In the genomic region with DNA sequence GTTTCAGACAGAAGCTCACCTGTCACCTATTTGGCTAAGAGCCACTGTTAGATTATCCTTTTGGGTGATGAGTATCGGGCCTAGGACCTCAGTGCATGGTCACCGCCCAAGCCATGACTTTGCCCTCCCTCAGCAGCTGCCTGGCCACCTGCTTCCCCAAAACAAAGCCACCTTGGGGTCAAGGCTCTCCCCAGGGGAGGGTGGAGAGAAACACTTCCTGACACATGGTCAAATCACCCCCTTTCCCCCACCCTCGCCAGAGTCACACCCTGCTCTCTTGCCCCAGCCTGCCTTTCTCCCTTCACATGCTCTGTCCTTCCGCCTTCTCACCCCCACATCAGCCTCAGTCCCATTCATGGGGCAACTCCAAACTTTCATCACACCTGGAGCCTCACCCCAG, we compare ENCODE assay signal across 1 cellular context.
TF ChIP-seq lines count a peak whose summit lies in the region.

No MANE protein-coding gene starts in this region.

TF ChIP-seq in HepG2, 621 proteins besides CTCF, POLR2A, EP300 and RAD21:
- no peak for TF ChIP-seq ZNF292 (CRISPR knock-in tag; IDR thresholded peaks at IDR 0.05; ENCODE audit: borderline replicate concordance, low read depth)
- no peak for TF ChIP-seq FIP1L1 (IDR thresholded peaks at IDR 0.05; ENCODE audit: borderline replicate concordance, insufficient read depth, low read depth, low read length)
- TF ChIP-seq, protein P1, sequence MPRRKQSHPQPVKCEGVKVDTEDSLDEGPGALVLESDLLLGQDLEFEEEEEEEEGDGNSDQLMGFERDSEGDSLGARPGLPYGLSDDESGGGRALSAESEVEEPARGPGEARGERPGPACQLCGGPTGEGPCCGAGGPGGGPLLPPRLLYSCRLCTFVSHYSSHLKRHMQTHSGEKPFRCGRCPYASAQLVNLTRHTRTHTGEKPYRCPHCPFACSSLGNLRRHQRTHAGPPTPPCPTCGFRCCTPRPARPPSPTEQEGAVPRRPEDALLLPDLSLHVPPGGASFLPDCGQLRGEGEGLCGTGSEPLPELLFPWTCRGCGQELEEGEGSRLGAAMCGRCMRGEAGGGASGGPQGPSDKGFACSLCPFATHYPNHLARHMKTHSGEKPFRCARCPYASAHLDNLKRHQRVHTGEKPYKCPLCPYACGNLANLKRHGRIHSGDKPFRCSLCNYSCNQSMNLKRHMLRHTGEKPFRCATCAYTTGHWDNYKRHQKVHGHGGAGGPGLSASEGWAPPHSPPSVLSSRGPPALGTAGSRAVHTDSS (CRISPR knock-in tag; conservative IDR thresholded peaks at IDR 0.05): no peak
- TF ChIP-seq, protein P2, sequence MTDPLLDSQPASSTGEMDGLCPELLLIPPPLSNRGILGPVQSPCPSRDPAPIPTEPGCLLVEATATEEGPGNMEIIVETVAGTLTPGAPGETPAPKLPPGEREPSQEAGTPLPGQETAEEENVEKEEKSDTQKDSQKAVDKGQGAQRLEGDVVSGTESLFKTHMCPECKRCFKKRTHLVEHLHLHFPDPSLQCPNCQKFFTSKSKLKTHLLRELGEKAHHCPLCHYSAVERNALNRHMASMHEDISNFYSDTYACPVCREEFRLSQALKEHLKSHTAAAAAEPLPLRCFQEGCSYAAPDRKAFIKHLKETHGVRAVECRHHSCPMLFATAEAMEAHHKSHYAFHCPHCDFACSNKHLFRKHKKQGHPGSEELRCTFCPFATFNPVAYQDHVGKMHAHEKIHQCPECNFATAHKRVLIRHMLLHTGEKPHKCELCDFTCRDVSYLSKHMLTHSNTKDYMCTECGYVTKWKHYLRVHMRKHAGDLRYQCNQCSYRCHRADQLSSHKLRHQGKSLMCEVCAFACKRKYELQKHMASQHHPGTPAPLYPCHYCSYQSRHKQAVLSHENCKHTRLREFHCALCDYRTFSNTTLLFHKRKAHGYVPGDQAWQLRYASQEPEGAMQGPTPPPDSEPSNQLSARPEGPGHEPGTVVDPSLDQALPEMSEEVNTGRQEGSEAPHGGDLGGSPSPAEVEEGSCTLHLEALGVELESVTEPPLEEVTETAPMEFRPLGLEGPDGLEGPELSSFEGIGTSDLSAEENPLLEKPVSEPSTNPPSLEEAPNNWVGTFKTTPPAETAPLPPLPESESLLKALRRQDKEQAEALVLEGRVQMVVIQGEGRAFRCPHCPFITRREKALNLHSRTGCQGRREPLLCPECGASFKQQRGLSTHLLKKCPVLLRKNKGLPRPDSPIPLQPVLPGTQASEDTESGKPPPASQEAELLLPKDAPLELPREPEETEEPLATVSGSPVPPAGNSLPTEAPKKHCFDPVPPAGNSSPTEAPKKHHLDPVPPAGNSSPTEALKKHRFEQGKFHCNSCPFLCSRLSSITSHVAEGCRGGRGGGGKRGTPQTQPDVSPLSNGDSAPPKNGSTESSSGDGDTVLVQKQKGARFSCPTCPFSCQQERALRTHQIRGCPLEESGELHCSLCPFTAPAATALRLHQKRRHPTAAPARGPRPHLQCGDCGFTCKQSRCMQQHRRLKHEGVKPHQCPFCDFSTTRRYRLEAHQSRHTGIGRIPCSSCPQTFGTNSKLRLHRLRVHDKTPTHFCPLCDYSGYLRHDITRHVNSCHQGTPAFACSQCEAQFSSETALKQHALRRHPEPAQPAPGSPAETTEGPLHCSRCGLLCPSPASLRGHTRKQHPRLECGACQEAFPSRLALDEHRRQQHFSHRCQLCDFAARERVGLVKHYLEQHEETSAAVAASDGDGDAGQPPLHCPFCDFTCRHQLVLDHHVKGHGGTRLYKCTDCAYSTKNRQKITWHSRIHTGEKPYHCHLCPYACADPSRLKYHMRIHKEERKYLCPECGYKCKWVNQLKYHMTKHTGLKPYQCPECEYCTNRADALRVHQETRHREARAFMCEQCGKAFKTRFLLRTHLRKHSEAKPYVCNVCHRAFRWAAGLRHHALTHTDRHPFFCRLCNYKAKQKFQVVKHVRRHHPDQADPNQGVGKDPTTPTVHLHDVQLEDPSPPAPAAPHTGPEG (CRISPR knock-in tag; IDR thresholded peaks at IDR 0.05): no peak
- no peak for TF ChIP-seq ZNF12 (CRISPR knock-in tag; IDR thresholded peaks at IDR 0.05)
- no peak for TF ChIP-seq MAF1 (CRISPR knock-in tag; IDR thresholded peaks at IDR 0.05; ENCODE audit: borderline replicate concordance)
- no peak for TF ChIP-seq GABPB1 (CRISPR knock-in tag; IDR thresholded peaks at IDR 0.05)
- TF ChIP-seq ZZZ3 (CRISPR knock-in tag; IDR thresholded peaks at IDR 0.05; ENCODE audit: borderline replicate concordance): no peak
- TF ChIP-seq RFXANK (CRISPR knock-in tag; IDR thresholded peaks at IDR 0.05): no peak
- no peak for TF ChIP-seq SPEN (CRISPR knock-in tag; IDR thresholded peaks at IDR 0.05; ENCODE audit: low read depth)
TF ChIP-seq in HepG2: peak in this region for 0.
